In genomic region chr7:148142660-148143248, GRCh38 we compare ENCODE assay signal across 9 cellular contexts.
DNase-seq lines count a peak whose midpoint lies in the region; ATAC-seq, FAIRE-seq and TF ChIP-seq lines count a peak whose summit lies in the region.
"Had no signal": no experiment of that assay in that cellular context is flagged by ENCODE, and none has a peak within 500 bp of the region (broad histone marks: within the 10 kb centered on the region; RNA-seq: fewer than 3 reads in every experiment).

No MANE protein-coding gene starts in this region.

- CTCF ChIA-PET in activated CD8-positive, alpha-beta T cell treated with anti-CD3 and anti-CD28 coated beads, Interleukin-2, amount 10 ng/mL, durations not matched to agents 7 days and 5 days (lab: Charles Lee), result interaction anchor here (0.6 to 1.1 kb wide), 2 partner anchors 324 to 897 kb away, joined by 3 read pairs; no protein-coding TSS in a partner anchor

- no peaks in the 10 kb centered on the region for H3K9me3 Mint-ChIP-seq in activated CD8-positive, alpha-beta T cell treated with anti-CD3 and anti-CD28 coated beads, Interleukin-2, amount 10 ng/mL, durations not matched to agents 7 days and 5 days (ENCODE audit: insufficient read depth)

- peak; percentile 9 for FAIRE-seq in GM18507 (lab: Jason Lieb, UNC)
- FAIRE-seq: endothelial cell of umbilical vein had no signal

- no peak overlapping the region for H3K4me3 Mint-ChIP-seq in activated CD8-positive, alpha-beta T cell treated with anti-CD3 and anti-CD28 coated beads, Interleukin-2, amount 10 ng/mL, durations not matched to agents 7 days and 5 days

- no peak for TF ChIP-seq POLR2A in GM18505 (IDR thresholded peaks at IDR 0.05; ENCODE audit: borderline replicate concordance, extremely low read depth, insufficient read depth, insufficient read length)

- no peaks in the 10 kb centered on the region for H3K27me3 Mint-ChIP-seq in activated CD8-positive, alpha-beta T cell treated with anti-CD3 and anti-CD28 coated beads, Interleukin-2, amount 10 ng/mL, durations not matched to agents 7 days and 5 days (ENCODE audit: low read depth)

- H3K4me1 Mint-ChIP-seq in activated CD8-positive, alpha-beta T cell treated with anti-CD3 and anti-CD28 coated beads, Interleukin-2, amount 10 ng/mL, durations not matched to agents 7 days and 5 days (ENCODE audit: low read depth), result no peaks in the 10 kb centered on the region

- peak; percentile 45 for DNase-seq in AG20443 (ENCODE audit: low spot score)
- DNase-seq in GM18507 (ENCODE audit: extremely low spot score, insufficient read length, low read depth), result no peak
- DNase-seq in NCI-H146 (lab: John Stamatoyannopoulos, UW), result peak; percentile 62
- DNase-seq in activated CD8-positive, alpha-beta T cell treated with anti-CD3 and anti-CD28 coated beads, Interleukin-2, amount 10 ng/mL, durations not matched to agents 7 days and 5 days, result peak; percentile 22
- DNase-seq in kidney tubule cell (ENCODE audit: low spot score), result peak; percentile 60
- DNase-seq in activated CD8-positive, alpha-beta memory T cell treated with anti-CD3 and anti-CD28 coated beads, Interleukin-2, amount 50 U/mL, for 48 hours, result no peak

- POLR2A ChIA-PET in activated CD8-positive, alpha-beta T cell treated with anti-CD3 and anti-CD28 coated beads, Interleukin-2, amount 10 ng/mL, durations not matched to agents 7 days and 5 days (lab: Charles Lee), result no interaction called here

- no peak for ATAC-seq in activated CD8-positive, alpha-beta T cell treated with anti-CD3 and anti-CD28 coated beads, Interleukin-2, amount 10 ng/mL, durations not matched to agents 7 days and 5 days
- ATAC-seq in GM18505 (IDR thresholded peaks at IDR 0.05; ENCODE audit: unreplicated experiment) (no peak), GM21390 (IDR thresholded peaks at IDR 0.05; ENCODE audit: unreplicated experiment) (no peak)

- H3K36me3 Mint-ChIP-seq in activated CD8-positive, alpha-beta T cell treated with anti-CD3 and anti-CD28 coated beads, Interleukin-2, amount 10 ng/mL, durations not matched to agents 7 days and 5 days (ENCODE audit: low read depth), result no peaks in the 10 kb centered on the region

- H3K27ac Mint-ChIP-seq in activated CD8-positive, alpha-beta T cell treated with anti-CD3 and anti-CD28 coated beads, Interleukin-2, amount 10 ng/mL, durations not matched to agents 7 days and 5 days, result no peak overlapping the region

Comparison
In these comparisons a context has a peak if more than half of its experiments do, and no peak if none do; other contexts are left out.
1. DNase-seq: peak in AG20443 (single experiment), NCI-H146 (single experiment), activated CD8-positive, alpha-beta T cell treated with anti-CD3 and anti-CD28 coated beads, Interleukin-2, amount 10 ng/mL, durations not matched to agents 7 days and 5 days (single experiment) and kidney tubule cell (single experiment); none in GM18507 (single experiment) and activated CD8-positive, alpha-beta memory T cell treated with anti-CD3 and anti-CD28 coated beads, Interleukin-2, amount 50 U/mL, for 48 hours (single experiment).